Comparison of ENCODE assay signal across 30 cellular contexts in genomic region chr11:59179121-59179520, GRCh38. TPM values are rescaled to one million over a fixed set of nuclear protein-coding genes. Genes with fewer than 3 reads are reported as not detected.
"Had no signal": no experiment of that assay in that cellular context is flagged by ENCODE, and none has a peak within 500 bp of the region (broad histone marks: within the 10 kb centered on the region; RNA-seq: fewer than 3 reads in every experiment).

No MANE protein-coding gene starts in this region.

- H3K27me3 Mint-ChIP-seq: brain, IgD-negative memory B cell had no signal

- H3K4me3 Mint-ChIP-seq: activated CD8-positive, alpha-beta T cell treated with anti-CD3 and anti-CD28 coated beads, Interleukin-2, amount 10 ng/mL, durations not matched to agents 7 days and 5 days; activated naive CD8-positive, alpha-beta T cell treated with anti-CD3 and anti-CD28 coated beads, Interleukin-2, amount 50 U/mL, for 24 hours; brain; IgD-negative memory B cell; T-helper 1 cell treated with Interleukin-12 subunit alpha and Interleukin-12 subunit beta and Interleukin-4 antibody, amounts not matched to agents 30 μg/mL and 1 μg/mL, for 36 hours; WTC11 had no signal

- H3K27ac Mint-ChIP-seq: activated CD8-positive, alpha-beta T cell treated with anti-CD3 and anti-CD28 coated beads, Interleukin-2, amount 10 ng/mL, durations not matched to agents 7 days and 5 days; activated naive CD4-positive, alpha-beta T cell treated with anti-CD3 and anti-CD28 coated beads, Interleukin-2, amount 50 U/mL, for 72 hours; activated naive CD8-positive, alpha-beta T cell treated with anti-CD3 and anti-CD28 coated beads, Interleukin-2, amount 50 U/mL, for 24 hours; T-helper 1 cell treated with Interleukin-12 subunit alpha and Interleukin-12 subunit beta and Interleukin-4 antibody, amounts not matched to agents 30 μg/mL and 1 μg/mL, for 36 hours; WTC11 had no signal

- DNase-seq: activated CD4-positive, alpha-beta T cell treated with anti-CD3 and anti-CD28 coated beads for 48 hours; activated CD4-positive, alpha-beta T cell treated with anti-CD3 and anti-CD28 coated beads, Interleukin-2, amount 50 U/mL, for 4 hours; activated CD4-positive, CD25-positive, alpha-beta regulatory T cell treated with anti-CD3 and anti-CD28 coated beads, Interleukin-2, amount 50 U/mL, for 72 hours; activated CD8-positive, alpha-beta memory T cell treated with anti-CD3 and anti-CD28 coated beads, Interleukin-2, amount 50 U/mL, for 48 hours; activated CD8-positive, alpha-beta T cell treated with anti-CD3 and anti-CD28 coated beads, Interleukin-2, amount 10 ng/mL, durations not matched to agents 7 days and 5 days; activated effector memory CD4-positive, alpha-beta T cell treated with anti-CD3 and anti-CD28 coated beads, Interleukin-2, amount 50 U/mL, for 16 hours; activated naive CD4-positive, alpha-beta T cell treated with Interleukin-2 at 50 U/mL for 16 hours; activated naive CD8-positive, alpha-beta T cell treated with anti-CD3 and anti-CD28 coated beads, Interleukin-2, amount 50 U/mL, for 24 hours; activated T-cell treated with anti-CD3 and anti-CD28 coated beads, Interleukin-2, amount 50 U/mL, for 1 hour; amygdala; KG1; NCI-H1092; NCI-H1417; NCI-H1930; NCI-H2171; NCI-H2227 treated with DMSO at 0.1 percent for 48 hours; NCI-H526 treated with DMSO at 0.1 percent for 48 hours; NCI-H82; PC-3; SHP77 treated with DMSO at 0.1 percent for 48 hours; T-helper 9 cell had no signal

- H3K9me3 Mint-ChIP-seq: activated naive CD8-positive, alpha-beta T cell treated with anti-CD3 and anti-CD28 coated beads, Interleukin-2, amount 50 U/mL, for 24 hours had no signal

- ATAC-seq: activated CD8-positive, alpha-beta T cell treated with anti-CD3 and anti-CD28 coated beads, Interleukin-2, amount 10 ng/mL, durations not matched to agents 7 days and 5 days; activated naive CD8-positive, alpha-beta T cell treated with anti-CD3 and anti-CD28 coated beads, Interleukin-2, amount 50 U/mL, for 24 hours; PC-3; WTC11 had no signal

RNA-seq across cellular contexts. Expression of gene MPEG1, which starts 33.6 kb away (rescaled TPM):
- total RNA-seq: activated CD8-positive, alpha-beta T cell treated with anti-CD3 and anti-CD28 coated beads, Interleukin-2, amount 10 ng/mL, durations not matched to agents 7 days and 5 days; activated naive CD4-positive, alpha-beta T cell treated with anti-CD3 and anti-CD28 coated beads, Interleukin-2, amount 50 U/mL, for 72 hours; astrocyte; MCF 10A; NCI-H460; PC-3; SK-MEL-5 had no signal
